In the genomic region with DNA sequence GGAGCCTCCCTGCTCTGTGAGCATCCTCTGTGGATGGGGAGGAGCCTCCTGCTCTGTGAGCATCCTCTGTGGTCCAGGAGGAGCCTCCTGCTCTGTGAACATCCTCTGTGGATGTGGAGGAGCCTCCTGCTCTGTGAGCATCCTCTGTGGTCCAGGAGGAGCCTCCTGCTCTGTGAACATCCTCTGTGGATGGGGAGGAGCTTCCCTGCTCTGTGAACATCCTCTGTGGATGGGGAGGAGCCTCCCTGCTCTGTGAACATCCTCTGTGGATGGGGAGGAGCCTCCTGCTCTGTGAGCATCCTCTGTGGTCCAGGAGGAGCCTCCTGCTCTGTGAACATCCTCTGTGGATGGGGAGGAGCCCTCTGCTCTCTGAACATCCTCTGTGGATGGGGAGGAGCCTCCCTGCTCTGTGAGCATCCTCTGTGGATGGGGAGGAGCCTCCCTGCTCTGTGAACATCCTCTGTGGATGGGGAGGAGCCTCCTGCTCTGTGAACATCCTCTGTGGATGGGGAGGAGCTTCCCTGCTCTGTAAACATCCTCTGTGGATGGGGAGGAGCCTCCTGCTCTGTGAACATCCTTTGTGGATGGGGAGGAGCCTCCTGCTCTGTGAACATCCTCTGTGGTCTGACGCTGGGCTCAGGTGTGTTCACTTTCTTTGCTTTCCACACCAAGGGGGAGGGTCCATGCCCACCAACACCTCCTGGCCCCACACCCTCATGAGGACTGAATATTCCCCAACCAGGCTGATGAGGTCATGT, we compare ENCODE assay signal across 2 cellular contexts. TPM values are rescaled to one million over a fixed set of nuclear protein-coding genes. Genes with fewer than 3 reads are reported as not detected.
"Had no signal": no experiment of that assay in that cellular context is flagged by ENCODE, and none has a peak within 500 bp of the region (broad histone marks: within the 10 kb centered on the region; RNA-seq: fewer than 3 reads in every experiment).

No MANE protein-coding gene starts in this region.

RNA-seq across cellular contexts. Expression of a gene that starts 15.2 kb away (rescaled TPM):
- total RNA-seq: T-helper 1 cell treated with Interleukin-12 subunit alpha and Interleukin-12 subunit beta and Interleukin-4 antibody, amounts not matched to agents 30 ng/mL and 1 ng/mL, for 36 hours had no signal
- polyA plus RNA-seq: immature natural killer cell had no signal
